ENCODE assay signal across 8 cellular contexts in genomic region chr5:56910123-56910951, GRCh38. TPM values are rescaled to one million over a fixed set of nuclear protein-coding genes. Genes with fewer than 3 reads are reported as not detected.
DNase-seq lines count a peak whose midpoint lies in the region; ATAC-seq and TF ChIP-seq lines count a peak whose summit lies in the region.

No MANE protein-coding gene starts in this region.

- no peak for TF ChIP-seq CTCF in choroid plexus epithelial cell (conservative IDR thresholded peaks at IDR 0.05; ENCODE audit: low read depth, low read length)
- no peak for TF ChIP-seq CTCF in lower leg skin (IDR thresholded peaks at IDR 0.05)

- DNase-seq in SKM-1 treated with dmso at 0.1 percent for 144 hours (lab: John Stamatoyannopoulos, UW; ENCODE audit: unreplicated experiment) (peak; percentile 54), choroid plexus epithelial cell (ENCODE audit: low read depth) (no peak), lower leg skin (ENCODE audit: low spot score in 2 of 2) (peak; percentile 34 to 91), dermis blood vessel endothelial cell (no peak)
- peak; percentile 12 for DNase-seq in stimulated activated CD8-positive, alpha-beta memory T cell treated with anti-CD3 and anti-CD28 coated beads, Interleukin-7, amount 100 ng/mL, for 24 hours (ENCODE audit: low read depth)

- H3K36me3 ChIP-seq in HUES6 (ENCODE audit: control insufficient read depth, insufficient read depth, low read length) = peaks cover 6% of the 10 kb centered on the region; the same call in 1 of the 2 replicates

- peak; percentile 25 for ATAC-seq in GM21619 (IDR thresholded peaks at IDR 0.05; ENCODE audit: unreplicated experiment)

- WGBS in lower leg skin, 2 donors = 0 to 2% methylated on average over 32 of the region's 32 CpGs

- no peaks in the 10 kb centered on the region for H3K9me3 ChIP-seq in HUES6 (ENCODE audit: control insufficient read depth, insufficient read depth, low read depth, low read length)

- intact Hi-C loops in lower leg skin (cut with DNase I; ENCODE audit: low total_unique reads) = no loop called here

- peak overlapping the region; percentile 92 for H3K27ac ChIP-seq in HUES6 (ENCODE audit: low read depth, low read length)

- H3K27me3 ChIP-seq in HUES6 (ENCODE audit: control insufficient read depth, insufficient read depth, low read length) = no peaks in the 10 kb centered on the region

- H3K9ac ChIP-seq in HUES6 (ENCODE audit: low read length) = peak overlapping the region; percentile 96

- H3K4me1 ChIP-seq in HUES6 (ENCODE audit: control insufficient read depth, insufficient read depth, low read length) = peaks cover 21% of the 10 kb centered on the region

- no peak for TF ChIP-seq POLR2A in lower leg skin (IDR thresholded peaks at IDR 0.05)

- peak overlapping the region; percentile 97 for H3K4me3 ChIP-seq in GM08714 (ENCODE audit: low read length)
- peak overlapping the region; percentile 80 for H3K4me3 ChIP-seq in HUES6 (ENCODE audit: low read depth, low read length)
- peak overlapping the region; percentile 75 for H3K4me3 ChIP-seq in choroid plexus epithelial cell (ENCODE audit: low read depth, low read length)
- peak overlapping the region; percentile 50 for H3K4me3 ChIP-seq in lower leg skin (ENCODE audit: low read depth, poor library complexity, severe bottlenecking)

RNA-seq across cellular contexts. Expression of gene SETD9, which starts 0.9 kb away (rescaled TPM):
- 10 to 100 TPM in 3 of 4 donors, 1 to 10 TPM in 1; 9.0 to 24.4 (median 17.6) TPM for total RNA-seq in lower leg skin
- 10.2 and 14.7 TPM in 2 replicates for total RNA-seq in dermis blood vessel endothelial cell

RNA-seq across cellular contexts. Expression of gene MIER3, which starts 41.6 kb away (rescaled TPM):
- total RNA-seq in lower leg skin (10 to 100 TPM; 15.7 to 32.5 (median 25.2) TPM), dermis blood vessel endothelial cell (35.9 and 42.0 TPM in 2 replicates)

Comparison
In these comparisons a context has a peak if more than half of its experiments do, and no peak if none do; other contexts are left out.
1. DNase-seq: peak in SKM-1 treated with dmso at 0.1 percent for 144 hours (single experiment), lower leg skin (2 of 2) and stimulated activated CD8-positive, alpha-beta memory T cell treated with anti-CD3 and anti-CD28 coated beads, Interleukin-7, amount 100 ng/mL, for 24 hours (single experiment); none in choroid plexus epithelial cell (single experiment) and dermis blood vessel endothelial cell (single experiment).
2. Peak in every context shown above with its lines, with median percentiles within 50 percentile points of each other: H3K4me3 ChIP-seq.